Comparison of ENCODE assay signal across 8 cellular contexts in the genomic region with DNA sequence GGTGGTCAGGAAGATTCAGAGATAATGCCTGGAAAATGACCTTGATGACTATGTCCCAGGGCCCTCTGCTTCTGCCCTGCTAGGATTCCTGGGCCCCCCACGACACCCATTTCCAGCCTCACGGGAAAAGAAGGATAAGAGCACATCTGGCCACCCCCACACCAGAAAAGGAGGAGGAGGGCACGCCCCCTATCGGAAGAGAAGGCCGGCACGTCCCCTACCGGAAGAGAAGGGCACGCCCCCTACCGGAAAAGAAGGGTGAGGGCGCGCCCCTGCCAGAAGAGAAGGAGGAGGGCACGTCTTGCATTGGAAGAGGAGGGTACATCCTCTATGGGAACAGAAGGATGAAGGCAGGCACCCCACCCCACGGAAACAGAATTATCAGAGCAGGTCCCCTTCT.
A peak's percentile ranks its signal among the peaks of the same experiment; 100 is the strongest.
DNase-seq lines count a peak whose midpoint lies in the region; ATAC-seq, FAIRE-seq and TF ChIP-seq lines count a peak whose summit lies in the region.

No MANE protein-coding gene starts in this region.

- H2BK120ac ChIP-seq in H9 (ENCODE audit: low read depth, low read length, poor library complexity, severe bottlenecking) = no peak overlapping the region

- no peak overlapping the region for H2AK5ac ChIP-seq in H9 (ENCODE audit: insufficient read length, low read length)

- no peak overlapping the region for H2BK12ac ChIP-seq in H9 (ENCODE audit: insufficient read length, low read depth, low read length)

- H3K18ac ChIP-seq in H9 (ENCODE audit: insufficient read length, low read depth, low read length) = no peak overlapping the region

- peaks cover 15 to 21% of the 10 kb centered on the region in 2 experiments for H3K4me1 Mint-ChIP-seq in H9
- H3K4me1 Mint-ChIP-seq in stimulated activated naive B cell treated with anti-CD40 and anti-IgM and Interleukin-4, amounts not matched to agents 10 μg/mL and 1 μg/mL and 100 μg/mL, for 72 hours = peaks cover 20 to 24% of the 10 kb centered on the region in 2 donors

- H3K27me3 ChIP-seq in H9 (ENCODE audit: insufficient read depth, low read length) = no peaks in the 10 kb centered on the region
- peaks cover 0 to 2% (median 0%) of the 10 kb centered on the region in 4 donors for H3K27me3 ChIP-seq in liver (ENCODE audit: control insufficient read depth in 4 of 4, insufficient read depth in 4 of 4, low read length in 3 of 4)
- H3K27me3 ChIP-seq in esophagus muscularis mucosa = peaks cover 0 to 42% (median 0%) of the 10 kb centered on the region in 4 donors

- H3K4ac ChIP-seq in H9 (ENCODE audit: low read depth, low read length) = no peak overlapping the region

- H4K20me1 ChIP-seq in H9 (ENCODE audit: control insufficient read depth, insufficient read depth, insufficient read length) = no peaks in the 10 kb centered on the region

- peak; percentile 18 to 26; a peak in 1 of 5 replicates for TF ChIP-seq RAD21 in A549 (conservative IDR thresholded peaks at IDR 0.05 in 1 of 2, IDR thresholded peaks at IDR 0.05 in 1 of 2)
- peak; percentile 73 to 83 for TF ChIP-seq RAD21 in liver (IDR thresholded peaks at IDR 0.05)

- no peak overlapping the region for H4K91ac ChIP-seq in H9 (ENCODE audit: insufficient read length, low read depth, low read length)

- H3K4me3 ChIP-seq in A549 (no peak overlapping the region), liver (ENCODE audit: low read depth in 1 of 3, low read length in 3 of 3) (no peak overlapping the region), coronary artery (no peak overlapping the region), esophagus muscularis mucosa (no peak overlapping the region)

- H2BK20ac ChIP-seq in H9 (ENCODE audit: low read depth, low read length, poor library complexity, severe bottlenecking) = no peak overlapping the region

- no peak for TF ChIP-seq POLR2A in A549 (IDR thresholded peaks at IDR 0.05; ENCODE audit: low read length)
- no peak for TF ChIP-seq POLR2A in esophagus muscularis mucosa (IDR thresholded peaks at IDR 0.05; ENCODE audit: low read depth)

- no peak overlapping the region for H4K5ac ChIP-seq in H9 (ENCODE audit: insufficient read length, low read depth, low read length)

- H3K4me2 ChIP-seq in A549 (no peak overlapping the region), H9 (ENCODE audit: insufficient read depth, insufficient read length, low read length) (no peak overlapping the region)

- H3K14ac ChIP-seq in H9 (ENCODE audit: insufficient read depth, low read length) = no peak overlapping the region

- H3K9me3 Mint-ChIP-seq in H9 = peaks cover 16 to 17% of the 10 kb centered on the region in 2 experiments
- peaks cover 0 to 5% of the 10 kb centered on the region in 2 donors for H3K9me3 Mint-ChIP-seq in stimulated activated naive B cell treated with anti-CD40 and anti-IgM and Interleukin-4, amounts not matched to agents 10 μg/mL and 1 μg/mL and 100 μg/mL, for 72 hours

- CTCF ChIA-PET in A549 (lab: Yijun Ruan, JAX) = no interaction called here

- H3K4me1 ChIP-seq in A549 (peaks cover 6% of the 10 kb centered on the region; the same call in 1 of the 3 replicates), H9 (ENCODE audit: insufficient read depth, low read length) (peaks cover 3% of the 10 kb centered on the region; the same call in 1 of the 2 replicates), liver (ENCODE audit: control insufficient read depth in 4 of 4, insufficient read depth in 4 of 4, low read length in 3 of 4) (peaks cover 0 to 2% (median 0%) of the 10 kb centered on the region in 4 donors), esophagus muscularis mucosa (no peaks in the 10 kb centered on the region)

- DNase-seq in A549 (ENCODE audit: low read depth in 1 of 2, low spot score in 1 of 2) = peak; percentile 37 to 51
- peak; percentile 76 for DNase-seq in H9
- DNase-seq in SW480 (ENCODE audit: low spot score) = peak; percentile 26
- peak; percentile 37 for DNase-seq in activated naive CD8-positive, alpha-beta T cell treated with anti-CD3 and anti-CD28 coated beads, Interleukin-2, amount 50 U/mL, for 16 hours (ENCODE audit: low read depth, low spot score)
- DNase-seq in stimulated activated naive B cell treated with anti-CD40 and anti-IgM and Interleukin-4, amounts not matched to agents 10 μg/mL and 1 μg/mL and 100 μg/mL, for 72 hours = peak; percentile 51
- no peak for DNase-seq in coronary artery (ENCODE audit: low spot score)
- DNase-seq in esophagus muscularis mucosa (ENCODE audit: extremely low spot score) = no peak

- H3K27ac Mint-ChIP-seq in H9 = no peak overlapping the region
- peak overlapping the region; percentile 80 for H3K27ac Mint-ChIP-seq in stimulated activated naive B cell treated with anti-CD40 and anti-IgM and Interleukin-4, amounts not matched to agents 10 μg/mL and 1 μg/mL and 100 μg/mL, for 72 hours

- ATAC-seq in A549 = peak in 1 of 2 experiments; percentile 65; a peak in 3 of 6 replicates
- peak; percentile 67 to 76 for ATAC-seq in stimulated activated naive B cell treated with anti-CD40 and anti-IgM and Interleukin-4, amounts not matched to agents 10 μg/mL and 1 μg/mL and 100 μg/mL, for 72 hours (replicated peaks)

- TF ChIP-seq EP300 in A549 (IDR thresholded peaks at IDR 0.05) (no peak), esophagus muscularis mucosa (IDR thresholded peaks at IDR 0.05) (no peak)

- H3K36me3 Mint-ChIP-seq in H9 (ENCODE audit: insufficient read depth in 1 of 3, low read depth in 3 of 3) = peaks cover 9 to 25% (median 15%) of the 10 kb centered on the region in 3 experiments
- peaks cover 10 to 11% of the 10 kb centered on the region in 2 donors for H3K36me3 Mint-ChIP-seq in stimulated activated naive B cell treated with anti-CD40 and anti-IgM and Interleukin-4, amounts not matched to agents 10 μg/mL and 1 μg/mL and 100 μg/mL, for 72 hours

- H3K56ac ChIP-seq in H9 (ENCODE audit: insufficient read length, low read depth, low read length) = no peak overlapping the region

- TF ChIP-seq CTCF in A549 (IDR thresholded peaks at IDR 0.05) (peak; percentile 34; the same call in 1 of the 3 replicates), H9 (conservative IDR thresholded peaks at IDR 0.05) (peak; percentile 94), liver (IDR thresholded peaks at IDR 0.05; ENCODE audit: low read depth, low read length, missing input control) (peak; percentile 62), coronary artery (IDR thresholded peaks at IDR 0.05) (no peak), esophagus muscularis mucosa (IDR thresholded peaks at IDR 0.05) (peak in 1 of 3 experiments; percentile 27)

- WGBS in A549 (ENCODE audit: missing lambda C conversion rate) = 17% methylated on average over 5 of the region's 13 CpGs
- no CpG with 5 or more reads among the region's 13 CpGs for WGBS in H9 (ENCODE audit: extremely low coverage, insufficient read length, low lambda C conversion rate)
- WGBS in liver = 21% methylated on average over 13 of the region's 13 CpGs
- WGBS in esophagus muscularis mucosa = 28% methylated on average over 11 of the region's 13 CpGs

- H3K9ac ChIP-seq in H9 (ENCODE audit: extremely low read depth, insufficient read length, low read length) = no peak overlapping the region
- H3K9ac ChIP-seq in liver (ENCODE audit: low read depth in 1 of 2, low read length in 2 of 2) = no peak overlapping the region

- H3K79me1 ChIP-seq in H9 (ENCODE audit: insufficient read depth, low read depth, low read length, poor library complexity, severe bottlenecking) = no peaks in the 10 kb centered on the region

- peaks cover 15% of the 10 kb centered on the region for H3K9me3 ChIP-seq in A549
- no peaks in the 10 kb centered on the region for H3K9me3 ChIP-seq in H9 (ENCODE audit: control insufficient read depth, low read depth, low read length)
- H3K9me3 ChIP-seq in liver (ENCODE audit: control insufficient read depth in 4 of 4, low read length in 3 of 4) = peaks cover 0 to 2% (median under 1%) of the 10 kb centered on the region in 4 donors
- peaks cover 0 to 17% (median 17%) of the 10 kb centered on the region in 4 donors for H3K9me3 ChIP-seq in esophagus muscularis mucosa

- H3T11ph ChIP-seq in H9 (ENCODE audit: low read length) = no peak overlapping the region

- no peak overlapping the region for H2BK5ac ChIP-seq in H9 (ENCODE audit: insufficient read length, low read length)

- no peak overlapping the region for H3K4me3 Mint-ChIP-seq in H9
- peak overlapping the region; percentile 57 to 77 for H3K4me3 Mint-ChIP-seq in stimulated activated naive B cell treated with anti-CD40 and anti-IgM and Interleukin-4, amounts not matched to agents 10 μg/mL and 1 μg/mL and 100 μg/mL, for 72 hours

- no peaks in the 10 kb centered on the region for H3K79me2 ChIP-seq in H9 (ENCODE audit: insufficient read depth, low read length)

- no peak overlapping the region for H3K23ac ChIP-seq in H9 (ENCODE audit: insufficient read length, low read depth, low read length)

- POLR2A ChIA-PET in A549 (lab: Yijun Ruan, JAX) = no interaction called here

- H3K36me3 ChIP-seq in liver (ENCODE audit: control insufficient read depth in 4 of 4, insufficient read depth in 3 of 4, low read depth in 1 of 4, low read length in 3 of 4) = no peaks in the 10 kb centered on the region
- no peaks in the 10 kb centered on the region for H3K36me3 ChIP-seq in esophagus muscularis mucosa

- no peaks in the 10 kb centered on the region for H3K23me2 ChIP-seq in H9 (ENCODE audit: insufficient read length, low read depth, low read length, poor library complexity, severe bottlenecking)

- no peak for FAIRE-seq in A549 (lab: Jason Lieb, UNC)

- H2BK15ac ChIP-seq in H9 (ENCODE audit: low read depth, low read length) = no peak overlapping the region

- H2AFZ ChIP-seq in H9 (ENCODE audit: low read length) = no peak overlapping the region

- H3K27ac ChIP-seq in A549 = no peak overlapping the region
- no peak overlapping the region for H3K27ac ChIP-seq in H9 (ENCODE audit: insufficient read length, low read depth, low read length)
- no peak overlapping the region for H3K27ac ChIP-seq in liver (ENCODE audit: low read depth in 1 of 2, low read length in 2 of 2)
- no peak overlapping the region for H3K27ac ChIP-seq in coronary artery
- H3K27ac ChIP-seq in esophagus muscularis mucosa (replicated peaks in 1 of 4) = no peak overlapping the region

- H4K8ac ChIP-seq in H9 (replicated peaks; ENCODE audit: insufficient read length, low read depth, low read length) = no peak overlapping the region

- intact Hi-C loops in esophagus muscularis mucosa (cut with DNase I) = no loop called here

- no peaks in the 10 kb centered on the region; the same call in none of the 2 replicates for H3K27me3 Mint-ChIP-seq in H9 (ENCODE audit: low read depth)
- peaks cover 0 to 30% of the 10 kb centered on the region in 2 donors for H3K27me3 Mint-ChIP-seq in stimulated activated naive B cell treated with anti-CD40 and anti-IgM and Interleukin-4, amounts not matched to agents 10 μg/mL and 1 μg/mL and 100 μg/mL, for 72 hours

TF ChIP-seq in A549, 52 proteins besides CTCF, POLR2A, EP300 and RAD21:
- TF ChIP-seq PHF8 (IDR thresholded peaks at IDR 0.05; ENCODE audit: borderline replicate concordance, low read depth) = no peak
- TF ChIP-seq SMC3 (IDR thresholded peaks at IDR 0.05) = 0 out of 3 replicates have a peak, but pooled peaks have one; percentile 20
TF ChIP-seq in A549: peak in this region for 1.

TF ChIP-seq in liver, 16 proteins besides CTCF, POLR2A, EP300 and RAD21 (continues in another document):
- no peak for TF ChIP-seq HNF4G (IDR thresholded peaks at IDR 0.05)
- no peak for TF ChIP-seq SP1 (IDR thresholded peaks at IDR 0.05)

Comparison
In these comparisons a context has a peak if more than half of its experiments do, and no peak if none do; other contexts are left out.
1. DNase-seq: peak in A549 (2 of 2), H9 (single experiment), SW480 (single experiment), activated naive CD8-positive, alpha-beta T cell treated with anti-CD3 and anti-CD28 coated beads, Interleukin-2, amount 50 U/mL, for 16 hours (single experiment) and stimulated activated naive B cell treated with anti-CD40 and anti-IgM and Interleukin-4, amounts not matched to agents 10 μg/mL and 1 μg/mL and 100 μg/mL, for 72 hours (single experiment); none in coronary artery (single experiment) and esophagus muscularis mucosa (single experiment).
2. H3K4me3 Mint-ChIP-seq: peak in stimulated activated naive B cell treated with anti-CD40 and anti-IgM and Interleukin-4, amounts not matched to agents 10 μg/mL and 1 μg/mL and 100 μg/mL, for 72 hours (2 of 2); none in H9 (0 of 2).